ENCODE assay signal across 13 cellular contexts in the genomic region with DNA sequence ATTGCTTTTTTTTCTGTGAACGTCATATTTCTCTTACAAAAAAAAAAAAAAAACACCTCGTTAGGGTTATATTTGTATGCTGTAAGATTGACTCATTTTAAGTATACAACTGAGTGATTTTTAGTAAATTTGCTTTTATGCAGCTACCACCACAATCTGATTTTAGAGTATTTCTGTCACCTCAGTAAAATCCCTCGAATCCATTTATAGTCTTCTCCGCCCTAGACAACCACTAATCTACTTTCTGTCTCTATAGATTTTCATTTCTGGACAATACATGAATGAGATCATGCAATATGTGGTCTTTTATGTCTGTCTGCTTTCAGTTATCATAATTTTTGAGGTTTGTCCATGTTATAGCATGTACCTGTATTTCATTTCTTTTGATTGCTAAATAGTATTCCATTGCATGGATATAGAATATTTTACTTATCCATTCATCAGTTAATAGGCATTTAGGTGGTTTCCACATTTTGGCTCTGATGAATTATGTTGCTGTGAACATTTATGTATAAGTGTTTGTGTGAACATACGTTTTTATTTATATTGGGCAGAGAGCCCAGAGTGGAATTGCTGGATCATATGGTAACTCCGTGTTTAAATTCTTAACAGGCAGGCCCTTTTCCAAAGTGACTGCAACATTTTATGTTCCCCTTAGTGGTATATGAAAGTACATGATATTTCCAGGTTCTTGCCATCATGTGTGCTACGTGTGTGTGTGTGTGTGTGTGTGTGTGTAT.
DNase-seq lines count a peak whose midpoint lies in the region; ATAC-seq and TF ChIP-seq lines count a peak whose summit lies in the region.
"Had no signal": no experiment of that assay in that cellular context is flagged by ENCODE, and none has a peak within 500 bp of the region (broad histone marks: within the 10 kb centered on the region; RNA-seq: fewer than 3 reads in every experiment).

No MANE protein-coding gene starts in this region.

- H3K27ac Mint-ChIP-seq in endodermal cell (no peak overlapping the region), osteocyte (ENCODE audit: unreplicated experiment) (no peak overlapping the region)

- no peaks in the 10 kb centered on the region for H3K36me3 ChIP-seq in endodermal cell (ENCODE audit: control insufficient read depth, insufficient read depth, low read length)

- no peaks in the 10 kb centered on the region for H3K4me1 ChIP-seq in endodermal cell (ENCODE audit: control insufficient read depth, insufficient read depth, low read length)

- H3K27me3 Mint-ChIP-seq in endodermal cell (ENCODE audit: insufficient read depth) = no peaks in the 10 kb centered on the region
- no peaks in the 10 kb centered on the region for H3K27me3 Mint-ChIP-seq in osteocyte (ENCODE audit: unreplicated experiment)

- H3K9me3 ChIP-seq in endodermal cell (ENCODE audit: control insufficient read depth, low read length) = no peaks in the 10 kb centered on the region

- DNase-seq in endodermal cell (no peak), substantia nigra (lab: John Stamatoyannopoulos, UW) (no peak), osteocyte (ENCODE audit: extremely low spot score, unreplicated experiment) (no peak), H4 (ENCODE audit: low spot score) (no peak)
- DNase-seq: COR-L47, NCI-H1930, NCI-H2171, NCI-H774, PC-3 had no signal

- TF ChIP-seq CTCF in endodermal cell (conservative IDR thresholded peaks at IDR 0.05) (no peak), osteocyte (IDR thresholded peaks at IDR 0.05) (no peak)

- no peaks in the 10 kb centered on the region for H3K9me3 Mint-ChIP-seq in endodermal cell
- peaks cover 4% of the 10 kb centered on the region for H3K9me3 Mint-ChIP-seq in osteocyte (ENCODE audit: unreplicated experiment)

- peak overlapping the region; percentile 55 for H3K27ac ChIP-seq in endodermal cell (ENCODE audit: low read depth, low read length)
- peak overlapping the region; percentile 60 for H3K27ac ChIP-seq in substantia nigra (ENCODE audit: low read depth, low read length, poor library complexity, severe bottlenecking)
- H3K27ac ChIP-seq: RWPE1 had no signal

- H3K36me3 Mint-ChIP-seq in endodermal cell (ENCODE audit: low read depth) = no peaks in the 10 kb centered on the region
- no peaks in the 10 kb centered on the region for H3K36me3 Mint-ChIP-seq in osteocyte (ENCODE audit: unreplicated experiment)

- H3K4me3 ChIP-seq in endodermal cell (ENCODE audit: low read length) = no peak overlapping the region

- H3K9ac ChIP-seq in endodermal cell (ENCODE audit: extremely low read depth, low read length, poor library complexity, severe bottlenecking) = no peak overlapping the region

- no peaks in the 10 kb centered on the region for H3K4me1 Mint-ChIP-seq in endodermal cell
- peaks cover 28% of the 10 kb centered on the region for H3K4me1 Mint-ChIP-seq in osteocyte (ENCODE audit: unreplicated experiment)

- WGBS in endodermal cell (ENCODE audit: insufficient coverage in 1 of 2, insufficient read length in 1 of 2), 2 experiments = 73% methylated on average over 5 of the region's 7 CpGs; no CpG with 5 or more reads in 1 of the 2 experiments

- no peaks in the 10 kb centered on the region for H3K27me3 ChIP-seq in endodermal cell (ENCODE audit: control insufficient read depth, insufficient read depth, low read length, poor library complexity, severe bottlenecking)

- peak; percentile 50 for ATAC-seq in GM19351 (IDR thresholded peaks at IDR 0.05; ENCODE audit: unreplicated experiment)
- ATAC-seq in HG03565 (IDR thresholded peaks at IDR 0.05; ENCODE audit: unreplicated experiment) = peak; percentile 58
- ATAC-seq in HG03342 (IDR thresholded peaks at IDR 0.05; ENCODE audit: unreplicated experiment) = no peak
- ATAC-seq: PC-3 had no signal

- H3K4me3 Mint-ChIP-seq in endodermal cell = no peak overlapping the region
- no peak overlapping the region for H3K4me3 Mint-ChIP-seq in osteocyte (ENCODE audit: unreplicated experiment)
